In genomic region chr7:4895766-4896165, GRCh38 we compare ENCODE assay signal across 23 cellular contexts.
"Had no signal": no experiment of that assay in that cellular context is flagged by ENCODE, and none has a peak within 500 bp of the region (broad histone marks: within the 10 kb centered on the region; RNA-seq: fewer than 3 reads in every experiment).

No MANE protein-coding gene starts in this region.

- H3K36me3 ChIP-seq: esophagus squamous epithelium, gastrocnemius medialis, heart left ventricle, left lung, lower lobe of right lung had no signal

- H3K27me3 ChIP-seq: hepatocyte, left lung had no signal

- H3K4me2 ChIP-seq: hepatocyte had no signal

- H3K9me3 ChIP-seq: gastrocnemius medialis, lower lobe of right lung had no signal

- H3K4me3 ChIP-seq: coronary artery, dorsolateral prefrontal cortex, esophagus squamous epithelium, gastrocnemius medialis, heart left ventricle, hepatocyte, left lung, lower lobe of right lung, mucosa of descending colon had no signal

- H3K4me1 ChIP-seq: esophagus squamous epithelium, gastrocnemius medialis, heart left ventricle, left lung, lower lobe of right lung had no signal

- DNase-seq: dermis blood vessel endothelial cell; dorsolateral prefrontal cortex; effector CD4-positive, alpha-beta T cell; effector memory CD8-positive, alpha-beta T cell; endodermal cell; erythroblast; esophagus squamous epithelium; foreskin fibroblast; foreskin melanocyte; gastrocnemius medialis; glutamatergic neuron; heart left ventricle; left cardiac atrium; left lung; left ventricle myocardium superior; lower lobe of right lung; mesenchymal stem cell; mucosa of descending colon; naive B cell had no signal

- H3K27ac ChIP-seq: coronary artery, dorsolateral prefrontal cortex, epithelial cell of prostate, esophagus squamous epithelium, gastrocnemius medialis, heart left ventricle, hepatocyte, left lung, lower lobe of right lung had no signal

- ATAC-seq: effector memory CD8-positive, alpha-beta T cell; esophagus mucosa; gastrocnemius medialis; heart left ventricle; left cardiac atrium; left lung; left ventricle myocardium superior; lower lobe of right lung; mucosa of descending colon had no signal
